Comparison of ENCODE assay signal across 8 cellular contexts in genomic region chrX:140733766-140734342, GRCh38. TPM values are rescaled to one million over a fixed set of nuclear protein-coding genes. Genes with fewer than 3 reads are reported as not detected.
DNase-seq lines count a peak whose midpoint lies in the region; ATAC-seq and TF ChIP-seq lines count a peak whose summit lies in the region.

No MANE protein-coding gene starts in this region.

- intact Hi-C loops in adrenal gland (cut with DNase I), result no loop called here
- intact Hi-C loops in tibial artery (cut with DNase I; ENCODE audit: low total_unique reads), result no loop called here

- H3K27me3 ChIP-seq in adrenal gland (no peaks in the 10 kb centered on the region), hepatocyte (no peaks in the 10 kb centered on the region), tibial artery (no peaks in the 10 kb centered on the region)

- CTCF ChIA-PET in HEK293 (lab: Yijun Ruan, JAX), result interaction anchor here (0.8 to 1.5 kb wide), 3 partner anchors 33 to 683 kb away, joined by 3 to 16 read pairs (median 5); no protein-coding TSS in a partner anchor

- no peaks in the 10 kb centered on the region for H3K9me3 ChIP-seq in HEK293 (ENCODE audit: control insufficient read depth, insufficient read depth, low read depth, low read length)
- H3K9me3 ChIP-seq in adrenal gland (replicated peaks in 1 of 3), result no peaks in the 10 kb centered on the region
- no peaks in the 10 kb centered on the region for H3K9me3 ChIP-seq in hepatocyte (ENCODE audit: low read depth)
- H3K9me3 ChIP-seq in tibial artery, result no peaks in the 10 kb centered on the region

- TF ChIP-seq CTCF in HEK293 (tag by site-specific recombination; IDR thresholded peaks at IDR 0.05) (peak; percentile 61), adrenal gland (IDR thresholded peaks at IDR 0.05) (peak; percentile 42 to 83 (median 55)), hepatocyte (IDR thresholded peaks at IDR 0.05; ENCODE audit: poor library complexity) (peak; percentile 65), tibial artery (IDR thresholded peaks at IDR 0.05) (peak; percentile 60 to 62)

- H3K27ac ChIP-seq in HEK293 (ENCODE audit: extremely low read depth, low read depth, low read length) (no peak overlapping the region), adrenal gland (no peak overlapping the region), hepatocyte (no peak overlapping the region), tibial artery (no peak overlapping the region)

- no peaks in the 10 kb centered on the region for H3K9me2 ChIP-seq in hepatocyte (replicated peaks; ENCODE audit: insufficient read depth)

- WGBS in adrenal gland, 4 donors, result 15 to 24% (median 23%) methylated on average over 10 of the region's 10 CpGs
- 27% methylated on average over 10 of the region's 10 CpGs for WGBS in hepatocyte (ENCODE audit: low lambda C conversion rate, missing lambda C conversion rate)

- H2AFZ ChIP-seq in hepatocyte, result no peak overlapping the region

- in situ Hi-C loops in ACHN (cut with HindIII; ENCODE audit: low pct_ligation_motif_present, low pct_unique_long_range_greater_than_20kb, low sequenced_read_pairs), result no loop called here

- H3K79me2 ChIP-seq in hepatocyte, result no peaks in the 10 kb centered on the region

- no peak for ATAC-seq in HG02588 (IDR thresholded peaks at IDR 0.05; ENCODE audit: unreplicated experiment)

- H3K4me2 ChIP-seq in hepatocyte, result no peak overlapping the region

- H4K20me1 ChIP-seq in hepatocyte (ENCODE audit: insufficient read depth, poor library complexity, severe bottlenecking), result no peaks in the 10 kb centered on the region

- DNase-seq in ACHN (peak; percentile 17), GM03348 (ENCODE audit: low spot score) (peak; percentile 48), NCI-H1092 treated with DMSO at 0.1 percent for 48 hours (lab: John Stamatoyannopoulos, UW) (peak; percentile 4), adrenal gland (peak in 6 of 7 donors; percentile 10 to 36 (median 22)), hepatocyte (ENCODE audit: low spot score) (peak; percentile 61), tibial artery (no peak)

- H3K4me3 ChIP-seq in HEK293 (ENCODE audit: low read depth, low read length), result no peak overlapping the region
- no peak overlapping the region for H3K4me3 ChIP-seq in adrenal gland
- H3K4me3 ChIP-seq in hepatocyte, result no peak overlapping the region
- H3K4me3 ChIP-seq in tibial artery, result no peak overlapping the region

- POLR2A ChIA-PET in HEK293 (lab: Yijun Ruan, JAX), result no interaction called here

- no peaks in the 10 kb centered on the region for H3K4me1 ChIP-seq in HEK293 (ENCODE audit: control insufficient read depth, insufficient read depth, low read length)
- no peaks in the 10 kb centered on the region for H3K4me1 ChIP-seq in adrenal gland (replicated peaks in 1 of 2)
- H3K4me1 ChIP-seq in hepatocyte (ENCODE audit: insufficient read depth), result no peaks in the 10 kb centered on the region
- no peaks in the 10 kb centered on the region for H3K4me1 ChIP-seq in tibial artery

- no peak for TF ChIP-seq POLR2A in adrenal gland (IDR thresholded peaks at IDR 0.05)

- peaks cover 0 to 5% of the 10 kb centered on the region in 2 experiments; a peak in 2 of 3 replicates for H3K36me3 ChIP-seq in HEK293 (ENCODE audit: control insufficient read depth in 2 of 2, insufficient read depth in 1 of 2, low read length in 2 of 2)
- no peaks in the 10 kb centered on the region for H3K36me3 ChIP-seq in adrenal gland (replicated peaks in 1 of 2)
- no peaks in the 10 kb centered on the region for H3K36me3 ChIP-seq in hepatocyte (replicated peaks; ENCODE audit: insufficient read depth, low read depth)
- H3K36me3 ChIP-seq in tibial artery, result no peaks in the 10 kb centered on the region

TF ChIP-seq in HEK293, 187 proteins besides CTCF, POLR2A, EP300 and RAD21:
- no peak for TF ChIP-seq ZNF211 (tag by site-specific recombination; IDR thresholded peaks at IDR 0.05; ENCODE audit: low read depth)
- TF ChIP-seq ZNF654 (tag by site-specific recombination; IDR thresholded peaks at IDR 0.05; ENCODE audit: low read depth), result peak; percentile 99
TF ChIP-seq in HEK293: peak in this region for 1.

RNA-seq across cellular contexts. Expression of gene LINC00632, which starts 24.3 kb away (rescaled TPM):
- total RNA-seq in adrenal gland (10 to 100 TPM in 5 of 8 donors, 1 to 10 TPM in 3; 2.9 to 94.0 (median 23.8) TPM), hepatocyte (245 and 310 TPM in 2 replicates)
- polyA plus RNA-seq in adrenal gland (10 to 100 TPM in 1 of 3 donors, 1 to 10 TPM in 2; 2.3 to 56.5 (median 5.1) TPM), hepatocyte (48.3 and 51.5 TPM in 2 replicates)

Comparison
In these comparisons a context has a peak if more than half of its experiments do, and no peak if none do; other contexts are left out.
1. DNase-seq: peak in ACHN (single experiment), GM03348 (single experiment), NCI-H1092 treated with DMSO at 0.1 percent for 48 hours (single experiment), adrenal gland (6 of 7) and hepatocyte (single experiment); none in tibial artery (0 of 2).
2. Peak in every context shown above with its lines, with median percentiles within 50 percentile points of each other: CTCF ChIP-seq.